In genomic region chr3:76370749-76371148, GRCh38 we compare ENCODE assay signal across 23 cellular contexts.
DNase-seq lines count a peak whose midpoint lies in the region; ATAC-seq and TF ChIP-seq lines count a peak whose summit lies in the region.
"Had no signal": no experiment of that assay in that cellular context is flagged by ENCODE, and none has a peak within 500 bp of the region (broad histone marks: within the 10 kb centered on the region; RNA-seq: fewer than 3 reads in every experiment).

No MANE protein-coding gene starts in this region.

- H2AFZ ChIP-seq in fibroblast of lung (ENCODE audit: low read length): no peak overlapping the region

- no peak overlapping the region for H3K9ac ChIP-seq in fibroblast of lung (ENCODE audit: insufficient read depth, low read length)
- H3K9ac ChIP-seq: KMS-11 had no signal

- H3K27ac ChIP-seq in fibroblast of lung (ENCODE audit: insufficient read depth, low read length): no peak overlapping the region
- H3K27ac ChIP-seq: KMS-11, Peyer's patch, SK-N-MC had no signal

- no peaks in the 10 kb centered on the region for H3K79me2 ChIP-seq in fibroblast of lung (ENCODE audit: control insufficient read depth, insufficient read depth, low read length)

- H3K4me2 ChIP-seq in fibroblast of lung (ENCODE audit: extremely low read depth, insufficient read depth, low read length): no peak overlapping the region
- H3K4me2 ChIP-seq: KMS-11 had no signal

- no peaks in the 10 kb centered on the region for H3K27me3 ChIP-seq in fibroblast of lung (ENCODE audit: control insufficient read depth, insufficient read depth, low read length)
- H3K27me3 ChIP-seq: Peyer's patch had no signal

- no peaks in the 10 kb centered on the region for H4K20me1 ChIP-seq in fibroblast of lung (ENCODE audit: control insufficient read depth, extremely low read depth, insufficient read depth, low read length)

- no peaks in the 10 kb centered on the region for H3K4me1 ChIP-seq in fibroblast of lung (ENCODE audit: control insufficient read depth, extremely low read depth, insufficient read depth, low read length)
- H3K4me1 ChIP-seq: Peyer's patch had no signal

- H3K9me3 ChIP-seq in fibroblast of lung (ENCODE audit: control insufficient read depth, insufficient read depth, low read depth, low read length): no peaks in the 10 kb centered on the region
- H3K9me3 ChIP-seq: Peyer's patch had no signal

- TF ChIP-seq CTCF in fibroblast of lung (conservative IDR thresholded peaks at IDR 0.05 in 1 of 2, IDR thresholded peaks at IDR 0.05 in 1 of 2; ENCODE audit: low read depth in 1 of 2, low read length in 2 of 2): no peak

- H3K4me3 ChIP-seq in fibroblast of lung (replicated peaks in 1 of 4; ENCODE audit: control extremely low read depth in 1 of 4, insufficient read depth in 1 of 4, low read depth in 3 of 4, low read length in 4 of 4): no peak overlapping the region
- H3K4me3 ChIP-seq: Peyer's patch, SK-N-MC had no signal

- H3K36me3 ChIP-seq in fibroblast of lung (ENCODE audit: control insufficient read depth, insufficient read depth, low read length): no peaks in the 10 kb centered on the region
- H3K36me3 ChIP-seq: Peyer's patch had no signal

- ATAC-seq in GM21529 (IDR thresholded peaks at IDR 0.05; ENCODE audit: unreplicated experiment): no peak

- DNase-seq in NCI-H1417 (lab: John Stamatoyannopoulos, UW): peak in 2 of 3 experiments; percentile 7 to 39
- DNase-seq in NCI-H1417 treated with DMSO at 0.1 percent for 48 hours (lab: John Stamatoyannopoulos, UW): no peak
- DNase-seq in HCEC 1CT: peak; percentile 31
- peak; percentile 23 for DNase-seq in NCI-H510A (lab: John Stamatoyannopoulos, UW)
- DNase-seq in fibroblast of lung (ENCODE audit: low read depth in 2 of 2): peak; percentile 0 to 2
- DNase-seq in inferior parietal cortex (ENCODE audit: extremely low spot score): no peak
- no peak for DNase-seq in NOMO-1 (lab: John Stamatoyannopoulos, UW; ENCODE audit: unreplicated experiment in 2 of 2)
- DNase-seq: CD4-positive, alpha-beta T cell; GDM1; MM.1S; NCI-H1436 treated with DMSO at 0.1 percent for 48 hours; NCI-H187 treated with DMSO at 0.1 percent for 48 hours; NCI-H226; NCI-H524; NCI-H774; OCI-M1; Peyer's patch; SIG-M5; SW 1271; T-helper 9 cell had no signal

Comparison
In these comparisons a context has a peak if more than half of its experiments do, and no peak if none do; other contexts are left out.
1. DNase-seq: peak in NCI-H1417 (2 of 3), HCEC 1CT (single experiment), NCI-H510A (single experiment) and fibroblast of lung (2 of 2); none in NCI-H1417 treated with DMSO at 0.1 percent for 48 hours (single experiment), inferior parietal cortex (single experiment) and NOMO-1 (0 of 2).